ENCODE assay signal across 9 cellular contexts in the genomic region with DNA sequence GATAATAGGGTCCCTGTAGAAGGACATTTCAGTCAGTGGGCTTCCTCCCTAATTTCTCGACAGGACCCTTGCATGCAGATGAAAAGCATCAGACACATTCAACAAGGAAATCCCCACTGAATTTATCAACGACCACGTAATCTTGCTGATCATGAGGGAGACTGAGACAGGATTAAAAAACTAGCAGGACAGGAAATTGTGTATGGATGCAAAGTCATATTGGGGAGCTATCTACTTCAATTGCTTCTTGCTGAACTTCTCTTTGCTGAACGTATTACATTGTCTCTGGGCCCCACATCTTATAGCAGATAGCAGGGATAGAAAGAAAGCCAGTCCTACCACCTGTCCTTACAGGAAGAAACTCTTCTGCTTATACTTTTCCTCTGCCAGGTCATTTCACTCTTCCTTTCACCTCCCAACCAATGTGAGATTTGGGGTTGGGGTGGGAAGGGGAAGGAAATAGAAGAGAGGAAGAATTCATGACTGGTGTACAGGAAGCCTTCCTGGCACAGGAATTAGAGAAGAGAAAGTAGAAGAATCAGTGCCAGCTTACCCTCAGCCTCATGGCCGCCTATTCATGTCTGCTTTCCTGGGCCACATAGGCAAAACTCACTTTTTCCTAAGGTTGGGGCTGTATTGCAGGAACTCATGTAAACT.
DNase-seq lines count a peak whose midpoint lies in the region; ATAC-seq and TF ChIP-seq lines count a peak whose summit lies in the region.
"Had no signal": no experiment of that assay in that cellular context is flagged by ENCODE, and none has a peak within 500 bp of the region (broad histone marks: within the 10 kb centered on the region; RNA-seq: fewer than 3 reads in every experiment).

No MANE protein-coding gene starts in this region.

- CTCF ChIA-PET in Caco-2 (lab: Charles Lee) = no interaction called here

- H3K4me1 ChIP-seq in Caco-2 (peaks cover 25% of the 10 kb centered on the region), left lung (peaks cover 21 to 32% of the 10 kb centered on the region in 2 donors), BE2C (no peaks in the 10 kb centered on the region)

- 0 out of 2 replicates have a peak, but pooled peaks cover 4% of the 10 kb centered on the region for H3K9me3 ChIP-seq in Caco-2
- H3K9me3 ChIP-seq in left lung = peaks cover 0 to 9% of the 10 kb centered on the region in 2 donors
- H3K9me3 ChIP-seq in BE2C = no peaks in the 10 kb centered on the region

- no peaks in the 10 kb centered on the region for H3K27me3 Mint-ChIP-seq in Caco-2 (ENCODE audit: insufficient read depth, unreplicated experiment)
- H3K27me3 Mint-ChIP-seq in brain = no peaks in the 10 kb centered on the region

- TF ChIP-seq CTCF in Caco-2 (IDR thresholded peaks at IDR 0.05; ENCODE audit: insufficient read depth in 1 of 2, low read depth in 1 of 2, low read length in 1 of 2, severe bottlenecking in 1 of 2, unreplicated experiment in 1 of 2) (no peak), brain (conservative IDR thresholded peaks at IDR 0.05) (no peak), left lung (IDR thresholded peaks at IDR 0.05) (no peak), BE2C (IDR thresholded peaks at IDR 0.05; ENCODE audit: low read depth, low read length) (no peak)

- intact Hi-C loops in Caco-2 (cut with micrococcal nuclease; ENCODE audit: unreplicated experiment) = loop anchor here (1.0 kb wide), 1 partner anchor 20 kb away; no protein-coding TSS in a partner anchor
- intact Hi-C loops in left lung (cut with DNase I) = no loop called here

- H3K36me3 ChIP-seq in Caco-2 (ENCODE audit: control insufficient read depth, insufficient read depth, low read length) (no peaks in the 10 kb centered on the region), left lung (no peaks in the 10 kb centered on the region), BE2C (no peaks in the 10 kb centered on the region)

- H3K9me3 Mint-ChIP-seq in Caco-2 (ENCODE audit: unreplicated experiment) (peaks cover 19% of the 10 kb centered on the region), brain (peaks cover 8 to 20% (median 12%) of the 10 kb centered on the region in 5 experiments)

- H3K27ac ChIP-seq in left lung (peak overlapping the region; percentile 77 to 78), skin epidermis (peak overlapping the region in 20 of 21 experiments; percentile 4 to 85 (median 70))

- H3K4me3 ChIP-seq in Caco-2 (ENCODE audit: low read depth, low read length) = no peak overlapping the region
- no peak overlapping the region for H3K4me3 ChIP-seq in left lung
- H3K4me3 ChIP-seq in skin epidermis = no peak overlapping the region
- H3K4me3 ChIP-seq in BE2C (ENCODE audit: low read depth, low read length) = no peak overlapping the region

- no peaks in the 10 kb centered on the region for H3K27me3 ChIP-seq in Caco-2 (replicated peaks; ENCODE audit: control insufficient read depth, insufficient read depth, low read length)
- no peaks in the 10 kb centered on the region for H3K27me3 ChIP-seq in left lung
- H3K27me3 ChIP-seq in BE2C = no peaks in the 10 kb centered on the region

- ATAC-seq in left lung = peak; percentile 22

- H3K36me3 Mint-ChIP-seq in Caco-2 (ENCODE audit: insufficient read depth, unreplicated experiment) (no peaks in the 10 kb centered on the region), brain (peaks cover 11% of the 10 kb centered on the region)

- POLR2A ChIA-PET in Caco-2 (lab: Charles Lee) = interaction anchor here (0.6 to 1.1 kb wide), 3 partner anchors 10 to 332 kb away, joined by 3 to 6 read pairs (median 3); no protein-coding TSS in a partner anchor

- DNase-seq in Caco-2 (no peak), left lung (no peak), BE2C (no peak), SHP77 (lab: John Stamatoyannopoulos, UW) (no peak)
- no peak for DNase-seq in activated CD8-positive, alpha-beta memory T cell treated with anti-CD3 and anti-CD28 coated beads for 24 hours
- no peak for DNase-seq in activated effector memory CD4-positive, alpha-beta T cell treated with Interleukin-2 at 50 U/mL for 16 hours
- DNase-seq: activated gamma-delta T cell had no signal

- peak overlapping the region; percentile 84 for H3K27ac Mint-ChIP-seq in Caco-2 (ENCODE audit: unreplicated experiment)
- peak overlapping the region; percentile 14 to 95 (median 60) for H3K27ac Mint-ChIP-seq in brain

- BruUV-seq in Caco-2 (replicated peaks; lab: Mats Ljungman, UMichigan) = no TSS peak

- H3K4me3 Mint-ChIP-seq in Caco-2 (ENCODE audit: unreplicated experiment) = no peak overlapping the region
- no peak overlapping the region for H3K4me3 Mint-ChIP-seq in brain

- H3K4me1 Mint-ChIP-seq in Caco-2 (ENCODE audit: low read depth, unreplicated experiment) (peaks cover 27% of the 10 kb centered on the region), brain (peaks cover 26% of the 10 kb centered on the region)
